ENCODE assay signal across 30 cellular contexts in the genomic region with DNA sequence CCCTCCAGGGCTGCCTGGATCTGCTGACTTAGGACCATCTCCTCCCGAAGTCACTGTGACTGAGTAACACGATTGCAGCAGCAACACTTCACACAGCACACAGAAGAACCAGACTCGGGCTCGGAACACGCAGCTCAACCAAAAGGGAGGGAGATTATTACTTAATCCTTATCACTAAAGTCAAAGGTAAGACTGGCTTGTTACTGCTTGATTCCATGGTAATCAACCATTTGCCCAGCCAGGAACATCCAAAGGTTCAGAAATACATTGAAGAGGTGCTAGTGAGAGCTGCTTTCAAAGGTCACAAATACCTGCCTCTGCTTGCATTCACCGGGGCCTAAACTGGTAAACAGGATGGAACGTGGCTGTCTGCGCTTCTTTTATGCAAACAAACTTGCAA. TPM values are rescaled to one million over a fixed set of nuclear protein-coding genes. Genes with fewer than 3 reads are reported as not detected.
DNase-seq lines count a peak whose midpoint lies in the region; ATAC-seq and TF ChIP-seq lines count a peak whose summit lies in the region.
"Had no signal": no experiment of that assay in that cellular context is flagged by ENCODE, and none has a peak within 500 bp of the region (broad histone marks: within the 10 kb centered on the region; RNA-seq: fewer than 3 reads in every experiment).

No MANE protein-coding gene starts in this region.

- H3K4me3 Mint-ChIP-seq in Calu3 (ENCODE audit: low read depth, unreplicated experiment), result no peak overlapping the region
- H3K4me3 Mint-ChIP-seq: activated naive CD4-positive, alpha-beta T cell treated with anti-CD3 and anti-CD28 coated beads for 36 hours; activated T-helper 1 cell treated with anti-CD3 and anti-CD28 coated beads, Interleukin-12 subunit alpha, Interleukin-12 subunit beta, Interleukin-2, Interleukin-4 antibody, amounts not matched to agents 30 ng/mL and 10 ng/mL and 1 ng/mL, durations not matched to agents 14 hours and 24 hours and 36 hours; CD4-positive, alpha-beta T cell; nephron progenitor cell; stimulated activated naive B cell treated with anti-CD40 and anti-IgM and Interleukin-4, amounts not matched to agents 10 μg/mL and 1 μg/mL and 100 μg/mL, for 72 hours had no signal

- DNase-seq in NCI-H82 (lab: John Stamatoyannopoulos, UW) (peak; percentile 17), NCI-H82 treated with DMSO at 0.1 percent for 48 hours (lab: John Stamatoyannopoulos, UW; ENCODE audit: unreplicated experiment) (no peak), left colon (no peak), neuronal stem cell (ENCODE audit: low spot score) (no peak), upper lobe of right lung (no peak), Calu3 (no peak), trophoblast cell (no peak)
- DNase-seq: 8988T; activated CD4-positive, alpha-beta T cell treated with anti-CD3 and anti-CD28 coated beads, Interleukin-2, amount 50 U/mL, for 4 hours; activated CD4-positive, CD25-positive, alpha-beta regulatory T cell; activated naive CD4-positive, alpha-beta T cell treated with anti-CD3 and anti-CD28 coated beads for 36 hours; brain microvascular endothelial cell; CD4-positive, alpha-beta T cell; DMS153; effector CD4-positive, alpha-beta T cell; erythroblast; GOT3; heart left ventricle; left ventricle myocardium superior; NCI-H1105; NCI-H1930; NCI-H524; nephron progenitor cell; sigmoid colon; SJCRH30; stimulated activated naive B cell treated with anti-CD40 and anti-IgM and Interleukin-4, amounts not matched to agents 10 μg/mL and 1 μg/mL and 100 μg/mL, for 72 hours had no signal

- no peaks in the 10 kb centered on the region for H3K9me3 ChIP-seq in neuronal stem cell (replicated peaks in 1 of 2; ENCODE audit: control insufficient read depth in 2 of 2, insufficient read depth in 1 of 2, low read depth in 1 of 2, low read length in 2 of 2)
- no peaks in the 10 kb centered on the region for H3K9me3 ChIP-seq in upper lobe of right lung
- no peaks in the 10 kb centered on the region for H3K9me3 ChIP-seq in trophoblast cell (ENCODE audit: insufficient read depth, low read depth, low read length)
- H3K9me3 ChIP-seq: heart left ventricle, sigmoid colon, SJCRH30 had no signal

- CTCF ChIA-PET in Calu3 (lab: Charles Lee), result no interaction called here

- H3K4me3 ChIP-seq in neuronal stem cell (ENCODE audit: low read length in 2 of 2) (no peak overlapping the region), upper lobe of right lung (no peak overlapping the region), trophoblast cell (ENCODE audit: low read depth, low read length) (no peak overlapping the region)
- H3K4me3 ChIP-seq: heart left ventricle, sigmoid colon, SJCRH30 had no signal

- H2AFZ ChIP-seq in neuronal stem cell (ENCODE audit: low read length) (no peak overlapping the region), trophoblast cell (ENCODE audit: insufficient read depth, low read length, poor library complexity) (no peak overlapping the region)

- no peak overlapping the region for H3K4ac ChIP-seq in neuronal stem cell (ENCODE audit: low read length)
- H3K4ac ChIP-seq in trophoblast cell (ENCODE audit: low read depth, low read length), result no peak overlapping the region

- no peak overlapping the region for H3K18ac ChIP-seq in neuronal stem cell (ENCODE audit: low read length)
- no peak overlapping the region for H3K18ac ChIP-seq in trophoblast cell (ENCODE audit: low read length)

- H3K27ac Mint-ChIP-seq in Calu3 (ENCODE audit: unreplicated experiment), result no peak overlapping the region
- H3K27ac Mint-ChIP-seq: activated naive CD4-positive, alpha-beta T cell treated with anti-CD3 and anti-CD28 coated beads for 36 hours; activated T-helper 1 cell treated with anti-CD3 and anti-CD28 coated beads, Interleukin-12 subunit alpha, Interleukin-12 subunit beta, Interleukin-2, Interleukin-4 antibody, amounts not matched to agents 30 ng/mL and 10 ng/mL and 1 ng/mL, durations not matched to agents 14 hours and 24 hours and 36 hours; CD4-positive, alpha-beta T cell; nephron progenitor cell; stimulated activated naive B cell treated with anti-CD40 and anti-IgM and Interleukin-4, amounts not matched to agents 10 μg/mL and 1 μg/mL and 100 μg/mL, for 72 hours had no signal

- no peak overlapping the region for H2AK5ac ChIP-seq in neuronal stem cell (ENCODE audit: low read depth, low read length)
- no peak overlapping the region for H2AK5ac ChIP-seq in trophoblast cell (ENCODE audit: low read length)

- H4K12ac ChIP-seq in trophoblast cell (ENCODE audit: low read depth, low read length), result no peak overlapping the region

- H4K91ac ChIP-seq in neuronal stem cell (ENCODE audit: low read depth, low read length, poor library complexity) (no peak overlapping the region), trophoblast cell (ENCODE audit: low read depth, low read length) (no peak overlapping the region)

- H3K27me3 ChIP-seq in neuronal stem cell (ENCODE audit: control insufficient read depth in 3 of 3, insufficient read depth in 3 of 3, low read depth in 1 of 3, low read length in 3 of 3), result peaks cover 0 to 58% (median 0%) of the 10 kb centered on the region in 3 experiments
- no peaks in the 10 kb centered on the region for H3K27me3 ChIP-seq in upper lobe of right lung
- peaks cover 4% of the 10 kb centered on the region for H3K27me3 ChIP-seq in trophoblast cell (ENCODE audit: insufficient read depth, low read length)
- H3K27me3 ChIP-seq: brain microvascular endothelial cell, heart left ventricle, sigmoid colon, SJCRH30 had no signal

- BruUV-seq in Calu3 (replicated peaks; lab: Mats Ljungman, UMichigan), result no TSS peak

- no peak for TF ChIP-seq CTCF in upper lobe of right lung (IDR thresholded peaks at IDR 0.05)
- no peak for TF ChIP-seq CTCF in Calu3 (IDR thresholded peaks at IDR 0.05; ENCODE audit: unreplicated experiment)

- peaks cover 5% of the 10 kb centered on the region for H3K36me3 Mint-ChIP-seq in Calu3 (ENCODE audit: insufficient read depth, unreplicated experiment)
- H3K36me3 Mint-ChIP-seq: stimulated activated naive B cell treated with anti-CD40 and anti-IgM and Interleukin-4, amounts not matched to agents 10 μg/mL and 1 μg/mL and 100 μg/mL, for 72 hours had no signal

- H3K14ac ChIP-seq in neuronal stem cell (ENCODE audit: low read length), result peak overlapping the region; percentile 31
- no peak overlapping the region for H3K14ac ChIP-seq in trophoblast cell (ENCODE audit: low read length)

- H3K23ac ChIP-seq in neuronal stem cell (ENCODE audit: low read depth, low read length, poor library complexity) (no peak overlapping the region), trophoblast cell (ENCODE audit: low read length) (no peak overlapping the region)

- H3K79me1 ChIP-seq in neuronal stem cell (ENCODE audit: low read depth, low read length) (no peaks in the 10 kb centered on the region), trophoblast cell (ENCODE audit: low read length) (no peaks in the 10 kb centered on the region)

- intact Hi-C loops in left colon (cut with DNase I, micrococcal nuclease) (no loop called here), upper lobe of right lung (cut with DNase I) (no loop called here), Calu3 (cut with micrococcal nuclease; ENCODE audit: unreplicated experiment) (no loop called here)

- H2BK120ac ChIP-seq in neuronal stem cell (ENCODE audit: low read depth, low read length) (no peak overlapping the region), trophoblast cell (ENCODE audit: insufficient read depth, low read length, poor library complexity) (no peak overlapping the region)

- H3K79me2 ChIP-seq in trophoblast cell (ENCODE audit: control insufficient read depth, insufficient read depth, low read length, poor library complexity), result no peaks in the 10 kb centered on the region

- WGBS in neuronal stem cell (ENCODE audit: extremely low coverage in 2 of 2, insufficient read length in 2 of 2, insufficient replicate concordance in 1 of 2), 2 donors, result no CpG with 5 or more reads among the region's 8 CpGs
- no CpG with 5 or more reads among the region's 8 CpGs for WGBS in trophoblast cell (ENCODE audit: extremely low coverage, insufficient coverage, insufficient read length)

- H2BK12ac ChIP-seq in neuronal stem cell (ENCODE audit: low read length) (no peak overlapping the region), trophoblast cell (ENCODE audit: low read length) (no peak overlapping the region)

- H2BK5ac ChIP-seq in neuronal stem cell (ENCODE audit: low read length), result no peak overlapping the region
- no peak overlapping the region for H2BK5ac ChIP-seq in trophoblast cell (ENCODE audit: low read depth, low read length, poor library complexity)

- H2BK15ac ChIP-seq in neuronal stem cell (ENCODE audit: low read length), result no peak overlapping the region

- no peaks in the 10 kb centered on the region for H3K36me3 ChIP-seq in neuronal stem cell (replicated peaks in 1 of 2; ENCODE audit: control insufficient read depth in 2 of 2, insufficient read depth in 2 of 2, low read length in 2 of 2)
- no peaks in the 10 kb centered on the region for H3K36me3 ChIP-seq in upper lobe of right lung
- H3K36me3 ChIP-seq in trophoblast cell (ENCODE audit: control insufficient read depth in 1 of 2, insufficient read depth in 2 of 2, low read length in 2 of 2), result no peaks in the 10 kb centered on the region
- H3K36me3 ChIP-seq: brain microvascular endothelial cell, heart left ventricle, sigmoid colon, SJCRH30 had no signal

- peaks cover 11% of the 10 kb centered on the region for H3K4me1 Mint-ChIP-seq in Calu3 (ENCODE audit: low read depth, unreplicated experiment)
- H3K4me1 Mint-ChIP-seq: nephron progenitor cell; stimulated activated naive B cell treated with anti-CD40 and anti-IgM and Interleukin-4, amounts not matched to agents 10 μg/mL and 1 μg/mL and 100 μg/mL, for 72 hours had no signal

- peaks cover 0 to 4% of the 10 kb centered on the region in 2 donors for H3K4me1 ChIP-seq in neuronal stem cell (ENCODE audit: control insufficient read depth in 2 of 2, insufficient read depth in 1 of 2, low read depth in 1 of 2, low read length in 2 of 2)
- peaks cover 32% of the 10 kb centered on the region for H3K4me1 ChIP-seq in upper lobe of right lung
- no peaks in the 10 kb centered on the region for H3K4me1 ChIP-seq in trophoblast cell (ENCODE audit: control insufficient read depth in 1 of 2, insufficient read depth in 2 of 2, low read length in 2 of 2)
- H3K4me1 ChIP-seq: heart left ventricle, sigmoid colon, SJCRH30 had no signal

- no peaks in the 10 kb centered on the region for H3K27me3 Mint-ChIP-seq in Calu3 (ENCODE audit: unreplicated experiment)
- H3K27me3 Mint-ChIP-seq: CD4-positive, alpha-beta T cell had no signal

- H4K8ac ChIP-seq in neuronal stem cell (ENCODE audit: low read depth, low read length) (no peak overlapping the region), trophoblast cell (ENCODE audit: low read depth, low read length) (no peak overlapping the region)

- no peaks in the 10 kb centered on the region for H3K9me3 Mint-ChIP-seq in Calu3 (ENCODE audit: low read depth, unreplicated experiment)
- H3K9me3 Mint-ChIP-seq: activated naive CD4-positive, alpha-beta T cell treated with anti-CD3 and anti-CD28 coated beads for 36 hours; activated T-helper 1 cell treated with anti-CD3 and anti-CD28 coated beads, Interleukin-12 subunit alpha, Interleukin-12 subunit beta, Interleukin-2, Interleukin-4 antibody, amounts not matched to agents 30 ng/mL and 10 ng/mL and 1 ng/mL, durations not matched to agents 14 hours and 24 hours and 36 hours; CD4-positive, alpha-beta T cell; nephron progenitor cell; stimulated activated naive B cell treated with anti-CD40 and anti-IgM and Interleukin-4, amounts not matched to agents 10 μg/mL and 1 μg/mL and 100 μg/mL, for 72 hours had no signal

- H3K9ac ChIP-seq in neuronal stem cell (ENCODE audit: low read depth, low read length, poor library complexity) (no peak overlapping the region), trophoblast cell (ENCODE audit: low read length) (no peak overlapping the region)

- ATAC-seq in left colon (peak; percentile 73), upper lobe of right lung (peak; percentile 35), HG03196 (IDR thresholded peaks at IDR 0.05; ENCODE audit: unreplicated experiment) (no peak)
- ATAC-seq: heart left ventricle; left ventricle myocardium superior; stimulated activated naive B cell treated with anti-CD40 and anti-IgM and Interleukin-4, amounts not matched to agents 10 μg/mL and 1 μg/mL and 100 μg/mL, for 72 hours had no signal

- H3K27ac ChIP-seq in neuronal stem cell (replicated peaks; ENCODE audit: low read length), result no peak overlapping the region
- H3K27ac ChIP-seq in upper lobe of right lung, result peak overlapping the region; percentile 2
- H3K27ac ChIP-seq in trophoblast cell (ENCODE audit: low read depth, low read length), result no peak overlapping the region
- H3K27ac ChIP-seq: brain microvascular endothelial cell, heart left ventricle, sigmoid colon, SJCRH30 had no signal

- H3K4me2 ChIP-seq in neuronal stem cell (ENCODE audit: insufficient read depth, low read length, poor library complexity, severe bottlenecking) (no peak overlapping the region), trophoblast cell (ENCODE audit: low read length) (no peak overlapping the region)

RNA-seq across cellular contexts. Expression of a gene that starts 7.7 kb away (rescaled TPM):
- total RNA-seq in left colon (10 to 100 TPM; 53.4 to 71.6 TPM), upper lobe of right lung (357 TPM), Calu3 (2022) (6.5 and 7.7 TPM in 2 replicates)
- polyA plus RNA-seq in neuronal stem cell (2013, experiment 1 of 2), result 0.45 TPM
- polyA plus RNA-seq in neuronal stem cell (2013, experiment 2 of 2), result 0.43 TPM
- 0.22 and 0.28 TPM in 2 replicates for polyA plus RNA-seq in trophoblast cell (2013)
- total RNA-seq: activated T-helper 1 cell treated with anti-CD3 and anti-CD28 coated beads, Interleukin-12 subunit alpha, Interleukin-12 subunit beta, Interleukin-2, Interleukin-4 antibody, amounts not matched to agents 30 ng/mL and 10 ng/mL and 1 ng/mL, durations not matched to agents 14 hours and 24 hours and 36 hours; SJCRH30; temporal lobe had no signal

RNA-seq across cellular contexts. Expression of a gene that starts 38.0 kb away (rescaled TPM):
- total RNA-seq in left colon (not detected), upper lobe of right lung (not detected), Calu3 (2022) (not detected in 2 replicates)
- polyA plus RNA-seq in neuronal stem cell (2013, experiment 1 of 2), result 0.03 TPM
- polyA plus RNA-seq in neuronal stem cell (2013, experiment 2 of 2), result not detected
- polyA plus RNA-seq in trophoblast cell (2013), result 0.07 TPM in 1 of 2 replicates, not detected in the other
- total RNA-seq: activated naive CD4-positive, alpha-beta T cell treated with anti-CD3 and anti-CD28 coated beads for 36 hours; activated T-helper 1 cell treated with anti-CD3 and anti-CD28 coated beads, Interleukin-12 subunit alpha, Interleukin-12 subunit beta, Interleukin-2, Interleukin-4 antibody, amounts not matched to agents 30 ng/mL and 10 ng/mL and 1 ng/mL, durations not matched to agents 14 hours and 24 hours and 36 hours; CD4-positive, alpha-beta T cell; heart left ventricle; left ventricle myocardium superior; M059J; sigmoid colon; SJCRH30; temporal lobe had no signal
